ENCODE assay signal across 26 cellular contexts in genomic region chr6:79001415-79001814, GRCh38.
"Had no signal": no experiment of that assay in that cellular context is flagged by ENCODE, and none has a peak within 500 bp of the region (broad histone marks: within the 10 kb centered on the region; RNA-seq: fewer than 3 reads in every experiment).

No MANE protein-coding gene starts in this region.

- DNase-seq: colonic mucosa; effector CD8-positive, alpha-beta T cell; foreskin keratinocyte; heart left ventricle; kidney; mesendoderm; midbrain; naive thymus-derived CD4-positive, alpha-beta T cell; nucleus accumbens; psoas muscle; right cardiac atrium; spleen; stimulated activated CD4-positive, alpha-beta T cell treated with anti-CD3 and anti-CD28 coated beads, Interleukin-2, amount 100 ng/mL, for 48 hours; stimulated activated naive CD4-positive, alpha-beta T cell; stimulated activated naive CD8-positive, alpha-beta T cell treated with anti-CD3 and anti-CD28 coated beads, Interleukin-15, amount 100 ng/mL, for 72 hours; trophoblast cell had no signal

- H3K27me3 Mint-ChIP-seq: dendritic cell treated with granulocyte-macrophage colony-stimulating factor and Interleukin-4, amounts not matched to agents 40 ng/mL and 50 ng/mL, for 4 days; naive thymus-derived CD4-positive, alpha-beta T cell; stimulated activated naive CD8-positive, alpha-beta T cell treated with anti-CD3 and anti-CD28 coated beads, Interleukin-15, amount 100 ng/mL, for 72 hours had no signal

- H3K4me1 Mint-ChIP-seq: stimulated activated naive CD8-positive, alpha-beta T cell treated with anti-CD3 and anti-CD28 coated beads, Interleukin-15, amount 100 ng/mL, for 72 hours had no signal

- H3K9me3 Mint-ChIP-seq: dendritic cell treated with granulocyte-macrophage colony-stimulating factor and Interleukin-4, amounts not matched to agents 40 ng/mL and 50 ng/mL, for 4 days; naive thymus-derived CD4-positive, alpha-beta T cell; stimulated activated naive CD8-positive, alpha-beta T cell treated with anti-CD3 and anti-CD28 coated beads, Interleukin-15, amount 100 ng/mL, for 72 hours had no signal

- H3K9me3 ChIP-seq: colonic mucosa, esophagus muscularis mucosa, gastroesophageal sphincter, heart left ventricle, psoas muscle, spleen, suprapubic skin, vagina had no signal

- H3K4me1 ChIP-seq: colonic mucosa, psoas muscle, suprapubic skin had no signal

- H3K27ac Mint-ChIP-seq: dendritic cell treated with granulocyte-macrophage colony-stimulating factor and Interleukin-4, amounts not matched to agents 40 ng/mL and 50 ng/mL, for 4 days; naive thymus-derived CD4-positive, alpha-beta T cell; nephron; stimulated activated naive CD8-positive, alpha-beta T cell treated with anti-CD3 and anti-CD28 coated beads, Interleukin-15, amount 100 ng/mL, for 72 hours had no signal

- H3K27me3 ChIP-seq: colonic mucosa, esophagus muscularis mucosa, foreskin keratinocyte, gastroesophageal sphincter, heart left ventricle, hepatocyte, spleen, suprapubic skin, vagina had no signal

- H3K27ac ChIP-seq: colonic mucosa, esophagus muscularis mucosa, foreskin keratinocyte, gastroesophageal sphincter, heart left ventricle, hepatocyte, psoas muscle, skin epidermis, spleen, suprapubic skin, vagina had no signal

- H2AFZ ChIP-seq: hepatocyte had no signal

- ATAC-seq: foreskin keratinocyte; gastroesophageal sphincter; heart left ventricle; left lobe of liver; naive thymus-derived CD4-positive, alpha-beta T cell; psoas muscle; right cardiac atrium; stimulated activated naive CD8-positive, alpha-beta T cell treated with anti-CD3 and anti-CD28 coated beads, Interleukin-15, amount 100 ng/mL, for 72 hours had no signal

- H3K4me3 ChIP-seq: colonic mucosa, esophagus muscularis mucosa, gastroesophageal sphincter, heart left ventricle, hepatocyte, psoas muscle, skin epidermis, spleen, suprapubic skin, vagina had no signal

- FAIRE-seq: endothelial cell of umbilical vein, kidney had no signal

- H3K4me2 ChIP-seq: hepatocyte had no signal

- H3K4me3 Mint-ChIP-seq: dendritic cell treated with granulocyte-macrophage colony-stimulating factor and Interleukin-4, amounts not matched to agents 40 ng/mL and 50 ng/mL, for 4 days; naive thymus-derived CD4-positive, alpha-beta T cell; nephron; stimulated activated naive CD8-positive, alpha-beta T cell treated with anti-CD3 and anti-CD28 coated beads, Interleukin-15, amount 100 ng/mL, for 72 hours had no signal
